In the genomic region with DNA sequence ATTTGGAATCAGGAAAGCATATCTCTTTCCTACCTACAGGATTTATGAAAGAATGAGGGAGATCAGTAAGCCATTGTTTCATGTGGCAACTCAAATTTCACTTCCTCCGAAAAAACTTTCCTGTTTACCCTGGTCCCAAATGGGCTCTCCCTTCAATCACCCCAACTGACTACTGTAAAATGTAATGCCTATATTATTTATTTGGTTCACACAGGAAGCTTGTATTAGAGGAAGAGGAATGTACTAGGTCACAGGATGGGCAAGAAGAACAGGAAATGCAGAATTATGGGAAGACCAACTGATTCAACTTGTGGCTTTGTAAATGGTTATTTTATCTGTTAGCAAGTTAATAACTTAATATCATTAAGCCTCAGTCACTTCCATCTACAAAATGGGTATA, we compare ENCODE assay signal across 22 cellular contexts. TPM values are rescaled to one million over a fixed set of nuclear protein-coding genes. Genes with fewer than 3 reads are reported as not detected.
DNase-seq lines count a peak whose midpoint lies in the region; ATAC-seq and TF ChIP-seq lines count a peak whose summit lies in the region.
"Had no signal": no experiment of that assay in that cellular context is flagged by ENCODE, and none has a peak within 500 bp of the region (broad histone marks: within the 10 kb centered on the region; RNA-seq: fewer than 3 reads in every experiment).

No MANE protein-coding gene starts in this region.

- H3K36me3 ChIP-seq in PC-3 (ENCODE audit: low read depth, low read length) (no peaks in the 10 kb centered on the region), esophagus muscularis mucosa (no peaks in the 10 kb centered on the region)

- TF ChIP-seq EP300 in esophagus muscularis mucosa (IDR thresholded peaks at IDR 0.05): no peak

- WGBS in esophagus muscularis mucosa: 81% methylated on average over 1 of the region's 1 CpG

- POLR2A ChIA-PET in PC-3 (lab: Charles Lee; ENCODE audit: unreplicated experiment): no interaction called here

- H3K9me3 ChIP-seq in PC-3 (ENCODE audit: low read length): no peaks in the 10 kb centered on the region
- no peaks in the 10 kb centered on the region for H3K9me3 ChIP-seq in esophagus muscularis mucosa
- H3K9me3 ChIP-seq: Caco-2 had no signal

- intact Hi-C loops in PC-3 (cut with micrococcal nuclease): loop anchor here (1.0 kb wide), 1 partner anchor 24 kb away; a partner anchor contains a TSS
- intact Hi-C loops in esophagus muscularis mucosa (cut with DNase I): no loop called here

- no TSS peak for BruUV-seq in PC-3 (replicated peaks; lab: Mats Ljungman, UMichigan)

- H3K4me2 ChIP-seq in PC-3 (ENCODE audit: low read length): peak overlapping the region; percentile 30

- H3K4me3 Mint-ChIP-seq in chondrocyte (ENCODE audit: unreplicated experiment): no peak overlapping the region
- H3K4me3 Mint-ChIP-seq: B cell; CD8-positive, alpha-beta T cell had no signal

- no peaks in the 10 kb centered on the region for H3K9me3 Mint-ChIP-seq in chondrocyte (ENCODE audit: low read depth)
- H3K9me3 Mint-ChIP-seq: CD8-positive, alpha-beta T cell had no signal

- H3K4me1 Mint-ChIP-seq in chondrocyte (ENCODE audit: low read depth): peaks cover 22% of the 10 kb centered on the region
- H3K4me1 Mint-ChIP-seq: B cell had no signal

- peak overlapping the region; percentile 73 for H3K9ac ChIP-seq in PC-3 (ENCODE audit: low read length)

- no peaks in the 10 kb centered on the region for H3K27me3 Mint-ChIP-seq in chondrocyte (ENCODE audit: low read depth)
- H3K27me3 Mint-ChIP-seq: B cell had no signal

- H3K9me2 ChIP-seq in PC-3 (replicated peaks; ENCODE audit: low read length): no peaks in the 10 kb centered on the region

- CTCF ChIA-PET in PC-3 (lab: Charles Lee): no interaction called here

- H3K36me3 Mint-ChIP-seq in chondrocyte (ENCODE audit: low read depth): no peaks in the 10 kb centered on the region
- H3K36me3 Mint-ChIP-seq: CD8-positive, alpha-beta T cell had no signal

- H3K27ac ChIP-seq in PC-3 (ENCODE audit: low read length) (peak overlapping the region; percentile 96), esophagus muscularis mucosa (replicated peaks in 1 of 4) (peak overlapping the region in 3 of 4 donors; percentile 18 to 28 (median 19))
- H3K27ac ChIP-seq: RWPE1, SK-N-MC had no signal

- no peak overlapping the region for H2AFZ ChIP-seq in PC-3 (ENCODE audit: low read length)

- TF ChIP-seq POLR2A in esophagus muscularis mucosa (IDR thresholded peaks at IDR 0.05; ENCODE audit: low read depth): no peak

- H3K4me1 ChIP-seq in PC-3 (ENCODE audit: insufficient read depth, low read length): peaks cover 49% of the 10 kb centered on the region
- peaks cover 0 to 46% (median 14%) of the 10 kb centered on the region in 4 donors for H3K4me1 ChIP-seq in esophagus muscularis mucosa

- no peaks in the 10 kb centered on the region for H3F3A ChIP-seq in PC-3 (ENCODE audit: low read length, unreplicated experiment)

- TF ChIP-seq CTCF in PC-3 (conservative IDR thresholded peaks at IDR 0.05; ENCODE audit: low read depth, low read length): no peak
- TF ChIP-seq CTCF in chondrocyte (IDR thresholded peaks at IDR 0.05): no peak
- no peak for TF ChIP-seq CTCF in esophagus muscularis mucosa (IDR thresholded peaks at IDR 0.05)

- no peak overlapping the region for H3K4me3 ChIP-seq in PC-3 (ENCODE audit: low read length)
- H3K4me3 ChIP-seq in esophagus muscularis mucosa: no peak overlapping the region
- H3K4me3 ChIP-seq: SK-N-MC had no signal

- ATAC-seq in PC-3 (peak; percentile 52), HG02938 (IDR thresholded peaks at IDR 0.05; ENCODE audit: unreplicated experiment) (no peak), GM19351 (IDR thresholded peaks at IDR 0.05; ENCODE audit: unreplicated experiment) (no peak)
- ATAC-seq: CD8-positive, alpha-beta T cell; Panc1 had no signal

- no peaks in the 10 kb centered on the region for H3K27me3 ChIP-seq in PC-3 (ENCODE audit: low read length)
- no peaks in the 10 kb centered on the region for H3K27me3 ChIP-seq in esophagus muscularis mucosa

- peak overlapping the region; percentile 37 for H3K27ac Mint-ChIP-seq in chondrocyte (ENCODE audit: unreplicated experiment)
- H3K27ac Mint-ChIP-seq: B cell; CD8-positive, alpha-beta T cell had no signal

- no peaks in the 10 kb centered on the region for H4K20me1 ChIP-seq in PC-3 (ENCODE audit: low read length)

- no peaks in the 10 kb centered on the region for H3K79me2 ChIP-seq in PC-3 (ENCODE audit: low read length)

- DNase-seq in PC-3: peak; percentile 59
- DNase-seq in chondrocyte (ENCODE audit: low spot score): no peak
- no peak for DNase-seq in esophagus muscularis mucosa (ENCODE audit: extremely low spot score)
- DNase-seq in inferior parietal cortex (ENCODE audit: extremely low spot score): no peak
- no peak for DNase-seq in AML-193 (lab: John Stamatoyannopoulos, UW)
- DNase-seq: Caco-2; CD8-positive, alpha-beta T cell; EL; GF-D8; KBM-7; NCI-H1105 treated with DMSO at 0.1 percent for 48 hours; NCI-H146; NCI-H1930; NCI-H526 treated with DMSO at 0.1 percent for 48 hours; SHP77 treated with DMSO at 0.1 percent for 48 hours had no signal

RNA-seq across cellular contexts. Expression of a gene that starts 23.1 kb away (rescaled TPM):
- total RNA-seq in PC-3 (2014; rRNA removed): 3.5 and 4.4 TPM in 2 replicates
- 4.1 to 12.5 TPM (median 4.5 TPM) in 3 replicates for total RNA-seq in chondrocyte
- 100 to 1,000 TPM; 126 to 192 (median 164) TPM for total RNA-seq in esophagus muscularis mucosa
- total RNA-seq: A673; B cell; CD8-positive, alpha-beta T cell had no signal

RNA-seq across cellular contexts. Expression of a gene that starts 24.5 kb away (rescaled TPM):
- 30.0 and 63.8 TPM in 2 replicates for total RNA-seq in PC-3 (2014; rRNA removed)
- total RNA-seq in chondrocyte: 210 to 273 TPM (median 211 TPM) in 3 replicates
- 100 to 1,000 TPM; 187 to 241 (median 204) TPM for total RNA-seq in esophagus muscularis mucosa
- total RNA-seq: B cell; CD8-positive, alpha-beta T cell had no signal
